In genomic region chr16:6160871-6161270, GRCh38 we compare ENCODE assay signal across 21 cellular contexts.
"Had no signal": no experiment of that assay in that cellular context is flagged by ENCODE, and none has a peak within 500 bp of the region (broad histone marks: within the 10 kb centered on the region; RNA-seq: fewer than 3 reads in every experiment).

No MANE protein-coding gene starts in this region.

- H3K4me3 Mint-ChIP-seq: activated B cell treated with CpG ODN at 0.5 μM for 24 hours; activated CD4-positive, alpha-beta memory T cell treated with anti-CD3 and anti-CD28 coated beads for 36 hours; activated CD4-positive, alpha-beta T cell treated with anti-CD3 and anti-CD28 coated beads, Interleukin-2, amount 10 ng/mL, durations not matched to agents 24 days and 14 days; activated naive CD8-positive, alpha-beta T cell treated with anti-CD3 and anti-CD28 coated beads, Interleukin-2, amount 50 U/mL, for 24 hours; activated T-cell treated with anti-CD3 and anti-CD28 coated beads, Interleukin-2, amount 50 U/mL, for 4 hours; T-helper 1 cell treated with Interleukin-12 subunit alpha and Interleukin-12 subunit beta and Interleukin-4 antibody, amounts not matched to agents 30 μg/mL and 1 μg/mL, for 36 hours had no signal

- H3K36me3 Mint-ChIP-seq: activated CD4-positive, alpha-beta memory T cell treated with anti-CD3 and anti-CD28 coated beads for 36 hours had no signal

- H3K9me3 ChIP-seq: ascending aorta, Peyer's patch had no signal

- H3K4me1 Mint-ChIP-seq: activated B cell treated with CpG ODN at 0.5 μM for 24 hours; activated CD4-positive, alpha-beta T cell treated with anti-CD3 and anti-CD28 coated beads, Interleukin-2, amount 10 ng/mL, durations not matched to agents 24 days and 14 days; activated naive CD8-positive, alpha-beta T cell treated with anti-CD3 and anti-CD28 coated beads, Interleukin-2, amount 50 U/mL, for 24 hours had no signal

- DNase-seq: activated B cell treated with CpG ODN at 0.5 μM for 24 hours; activated CD4-positive, alpha-beta memory T cell treated with anti-CD3 and anti-CD28 coated beads for 36 hours; activated CD4-positive, alpha-beta T cell treated with anti-CD3 and anti-CD28 coated beads for 1 hour; activated CD4-positive, alpha-beta T cell treated with anti-CD3 and anti-CD28 coated beads, Interleukin-2, amount 10 ng/mL, durations not matched to agents 24 days and 14 days; activated CD8-positive, alpha-beta memory T cell treated with anti-CD3 and anti-CD28 coated beads for 24 hours; activated effector memory CD4-positive, alpha-beta T cell treated with anti-CD3 and anti-CD28 coated beads, Interleukin-2, amount 50 U/mL, for 16 hours; activated naive CD4-positive, alpha-beta T cell treated with Interleukin-2 at 50 U/mL for 16 hours; activated naive CD8-positive, alpha-beta T cell treated with anti-CD3 and anti-CD28 coated beads, Interleukin-2, amount 50 U/mL, for 24 hours; activated T-cell treated with anti-CD3 and anti-CD28 coated beads, Interleukin-2, amount 50 U/mL, for 4 hours; amniotic stem cell; cerebellar nuclear complex; NCI-H1048; NCI-H2029; NCI-H2107; NCI-H2171 treated with DMSO at 0.1 percent for 48 hours; NCI-H524; Peyer's patch; SHP77 treated with DMSO at 0.1 percent for 48 hours had no signal

- H3K27ac Mint-ChIP-seq: activated B cell treated with CpG ODN at 0.5 μM for 24 hours; activated CD4-positive, alpha-beta memory T cell treated with anti-CD3 and anti-CD28 coated beads for 36 hours; activated CD4-positive, alpha-beta T cell treated with anti-CD3 and anti-CD28 coated beads, Interleukin-2, amount 10 ng/mL, durations not matched to agents 24 days and 14 days; activated naive CD4-positive, alpha-beta T cell treated with anti-CD3 and anti-CD28 coated beads, Interleukin-2, amount 50 U/mL, for 72 hours; activated naive CD8-positive, alpha-beta T cell treated with anti-CD3 and anti-CD28 coated beads, Interleukin-2, amount 50 U/mL, for 24 hours; T-helper 1 cell treated with Interleukin-12 subunit alpha and Interleukin-12 subunit beta and Interleukin-4 antibody, amounts not matched to agents 30 μg/mL and 1 μg/mL, for 36 hours had no signal

- H3K27ac ChIP-seq: ascending aorta, Peyer's patch had no signal

- H3K9me3 Mint-ChIP-seq: activated naive CD8-positive, alpha-beta T cell treated with anti-CD3 and anti-CD28 coated beads, Interleukin-2, amount 50 U/mL, for 24 hours had no signal

- H3K4me1 ChIP-seq: ascending aorta, Peyer's patch had no signal

- H3K36me3 ChIP-seq: ascending aorta, Peyer's patch had no signal

- H3K4me3 ChIP-seq: ascending aorta, Peyer's patch had no signal

- H3K27me3 ChIP-seq: ascending aorta, Peyer's patch had no signal

- H3K27me3 Mint-ChIP-seq: activated B cell treated with CpG ODN at 0.5 μM for 24 hours; activated CD4-positive, alpha-beta memory T cell treated with anti-CD3 and anti-CD28 coated beads for 36 hours; activated CD4-positive, alpha-beta T cell treated with anti-CD3 and anti-CD28 coated beads, Interleukin-2, amount 10 ng/mL, durations not matched to agents 24 days and 14 days; activated naive CD8-positive, alpha-beta T cell treated with anti-CD3 and anti-CD28 coated beads, Interleukin-2, amount 50 U/mL, for 24 hours had no signal

- ATAC-seq: activated naive CD4-positive, alpha-beta T cell treated with anti-CD3 and anti-CD28 coated beads, Interleukin-2, amount 50 U/mL, for 72 hours; activated naive CD8-positive, alpha-beta T cell treated with anti-CD3 and anti-CD28 coated beads, Interleukin-2, amount 50 U/mL, for 24 hours; activated T-cell treated with anti-CD3 and anti-CD28 coated beads, Interleukin-2, amount 50 U/mL, for 4 hours had no signal
